ENCODE assay signal across 8 cellular contexts in the genomic region with DNA sequence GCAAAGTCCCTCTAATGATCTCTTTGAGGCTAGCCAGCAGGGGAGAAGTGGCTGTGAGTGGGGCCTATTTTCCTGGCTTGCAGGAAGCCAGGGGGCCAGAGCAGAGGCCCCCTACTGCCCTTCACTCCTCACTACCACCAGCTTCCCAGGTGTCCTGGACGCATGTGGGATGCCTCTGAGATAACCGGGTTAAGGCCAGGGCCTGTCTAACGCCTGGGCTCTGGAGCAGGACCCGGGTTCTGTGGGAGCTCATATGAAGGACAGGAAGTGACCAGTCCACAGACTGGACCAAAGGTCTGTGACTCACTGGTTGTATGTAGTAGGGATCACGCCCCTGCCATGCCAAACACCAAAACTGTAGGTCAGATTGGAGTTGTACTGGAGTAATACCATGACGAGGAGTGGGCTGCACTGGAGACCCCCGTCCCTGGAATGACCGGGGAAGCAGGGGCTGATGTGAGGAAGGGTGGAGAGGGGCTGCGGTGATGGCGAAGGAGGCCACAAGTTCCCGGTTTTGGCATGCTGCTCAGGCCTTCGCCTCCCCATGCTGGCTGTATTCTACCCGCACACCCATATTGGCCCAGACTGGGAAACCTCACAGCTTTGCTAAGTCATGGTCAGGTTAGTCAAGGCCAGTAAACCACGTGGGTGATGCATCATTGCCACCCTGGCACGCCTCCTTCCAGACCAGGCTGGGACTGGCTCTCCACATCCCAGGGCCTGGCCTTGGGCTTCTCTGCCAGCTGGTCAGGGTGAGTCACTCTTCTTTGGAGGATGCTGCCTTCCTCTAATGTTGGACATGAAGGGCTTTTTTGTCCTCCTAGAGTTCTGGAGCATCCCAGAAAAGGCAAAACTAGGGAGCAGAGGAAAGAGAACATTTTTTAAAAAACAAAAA. TPM values are rescaled to one million over a fixed set of nuclear protein-coding genes. Genes with fewer than 3 reads are reported as not detected.
DNase-seq lines count a peak whose midpoint lies in the region; ATAC-seq and TF ChIP-seq lines count a peak whose summit lies in the region.

No MANE protein-coding gene starts in this region.

- peak overlapping the region; percentile 52 for H3K27ac Mint-ChIP-seq in endodermal cell
- no peak overlapping the region for H3K27ac Mint-ChIP-seq in natural killer cell treated with Interleukin-12 subunit alpha and Interleukin-12 subunit beta and Interleukin-15 and Interleukin-18, amount 100 ng/mL, for 72 hours

- H3K4me3 Mint-ChIP-seq in endodermal cell, result no peak overlapping the region
- H3K4me3 Mint-ChIP-seq in natural killer cell treated with Interleukin-12 subunit alpha and Interleukin-12 subunit beta and Interleukin-15 and Interleukin-18, amount 100 ng/mL, for 72 hours, result no peak overlapping the region

- no peak overlapping the region for H3K27ac ChIP-seq in endodermal cell (ENCODE audit: low read depth, low read length)

- H3K36me3 Mint-ChIP-seq in endodermal cell (ENCODE audit: low read depth), result no peaks in the 10 kb centered on the region
- H3K36me3 Mint-ChIP-seq in natural killer cell treated with Interleukin-12 subunit alpha and Interleukin-12 subunit beta and Interleukin-15 and Interleukin-18, amount 100 ng/mL, for 72 hours, result no peaks in the 10 kb centered on the region

- no peaks in the 10 kb centered on the region for H3K27me3 Mint-ChIP-seq in endodermal cell (ENCODE audit: insufficient read depth)
- no peaks in the 10 kb centered on the region for H3K27me3 Mint-ChIP-seq in natural killer cell treated with Interleukin-12 subunit alpha and Interleukin-12 subunit beta and Interleukin-15 and Interleukin-18, amount 100 ng/mL, for 72 hours

- no peaks in the 10 kb centered on the region for H3K4me1 ChIP-seq in endodermal cell (ENCODE audit: control insufficient read depth, insufficient read depth, low read length)

- no peaks in the 10 kb centered on the region for H3K36me3 ChIP-seq in endodermal cell (ENCODE audit: control insufficient read depth, insufficient read depth, low read length)

- peaks cover 13% of the 10 kb centered on the region for H3K4me1 Mint-ChIP-seq in endodermal cell
- peaks cover 9 to 10% of the 10 kb centered on the region in 2 donors for H3K4me1 Mint-ChIP-seq in natural killer cell treated with Interleukin-12 subunit alpha and Interleukin-12 subunit beta and Interleukin-15 and Interleukin-18, amount 100 ng/mL, for 72 hours (ENCODE audit: low read depth in 2 of 2)

- TF ChIP-seq CTCF in endodermal cell (conservative IDR thresholded peaks at IDR 0.05), result peak; percentile 43

- H3K9me3 ChIP-seq in endodermal cell (ENCODE audit: control insufficient read depth, low read length), result no peaks in the 10 kb centered on the region

- peak; percentile 72 to 82 for ATAC-seq in natural killer cell treated with Interleukin-12 subunit alpha and Interleukin-12 subunit beta and Interleukin-15 and Interleukin-18, amount 100 ng/mL, for 72 hours
- ATAC-seq in GM21528 (IDR thresholded peaks at IDR 0.05; ENCODE audit: low FRiP score, unreplicated experiment) (no peak), HG02571 (IDR thresholded peaks at IDR 0.05; ENCODE audit: unreplicated experiment) (no peak), GM18502 (IDR thresholded peaks at IDR 0.05; ENCODE audit: poor library complexity, unreplicated experiment) (no peak)

- H3K4me3 ChIP-seq in endodermal cell (ENCODE audit: low read length), result no peak overlapping the region

- no peak overlapping the region for H3K9ac ChIP-seq in endodermal cell (ENCODE audit: extremely low read depth, low read length, poor library complexity, severe bottlenecking)

- no peaks in the 10 kb centered on the region for H3K27me3 ChIP-seq in endodermal cell (ENCODE audit: control insufficient read depth, insufficient read depth, low read length, poor library complexity, severe bottlenecking)

- DNase-seq in COLO829 (ENCODE audit: low spot score) (peak; percentile 96), NCI-H446 (lab: John Stamatoyannopoulos, UW) (peak; percentile 13 to 86), endodermal cell (peak; percentile 72), NCI-H345 (lab: John Stamatoyannopoulos, UW) (no peak)
- no peak for DNase-seq in natural killer cell treated with Interleukin-12 subunit alpha and Interleukin-12 subunit beta and Interleukin-15 and Interleukin-18, amount 100 ng/mL, for 72 hours (ENCODE audit: low spot score)

- 90 to 96% methylated on average over 10 to 15 of the region's 15 CpGs for WGBS in endodermal cell (ENCODE audit: insufficient coverage in 1 of 2, insufficient read length in 1 of 2), 2 experiments

- H3K9me3 Mint-ChIP-seq in endodermal cell, result no peaks in the 10 kb centered on the region
- H3K9me3 Mint-ChIP-seq in natural killer cell treated with Interleukin-12 subunit alpha and Interleukin-12 subunit beta and Interleukin-15 and Interleukin-18, amount 100 ng/mL, for 72 hours, result no peaks in the 10 kb centered on the region

RNA-seq across cellular contexts. Expression of a gene that starts 47.1 kb away (rescaled TPM):
- total RNA-seq in endodermal cell, result 10 to 100 TPM; 80.3 to 83.3 TPM
- 119 TPM for polyA plus RNA-seq in endodermal cell (2013, experiment 1 of 2)
- 107 TPM for polyA plus RNA-seq in endodermal cell (2013, experiment 2 of 2)
- total RNA-seq in natural killer cell treated with Interleukin-12 subunit alpha and Interleukin-12 subunit beta and Interleukin-15 and Interleukin-18, amount 100 ng/mL, for 72 hours, result 10 to 100 TPM; 68.3 to 78.1 TPM

RNA-seq across cellular contexts. Expression of a gene that starts 54.0 kb away (rescaled TPM):
- 100 to 1,000 TPM; 168 to 169 TPM for total RNA-seq in endodermal cell
- 270 TPM for polyA plus RNA-seq in endodermal cell (2013, experiment 1 of 2)
- 257 TPM for polyA plus RNA-seq in endodermal cell (2013, experiment 2 of 2)
- 100 to 1,000 TPM; 288 to 377 TPM for total RNA-seq in natural killer cell treated with Interleukin-12 subunit alpha and Interleukin-12 subunit beta and Interleukin-15 and Interleukin-18, amount 100 ng/mL, for 72 hours

Comparison
In these comparisons a context has a peak if more than half of its experiments do, and no peak if none do; other contexts are left out.
1. DNase-seq: peak in COLO829 (single experiment), NCI-H446 (2 of 2) and endodermal cell (single experiment); none in natural killer cell treated with Interleukin-12 subunit alpha and Interleukin-12 subunit beta and Interleukin-15 and Interleukin-18, amount 100 ng/mL, for 72 hours (single experiment) and NCI-H345 (single experiment).
2. ATAC-seq: peak in natural killer cell treated with Interleukin-12 subunit alpha and Interleukin-12 subunit beta and Interleukin-15 and Interleukin-18, amount 100 ng/mL, for 72 hours (2 of 2); none in GM21528 (single experiment), HG02571 (single experiment) and GM18502 (single experiment).